In genomic region chr4:183192566-183192965, GRCh38 we compare ENCODE assay signal across 27 cellular contexts.
"Had no signal": no experiment of that assay in that cellular context is flagged by ENCODE, and none has a peak within 500 bp of the region (broad histone marks: within the 10 kb centered on the region; RNA-seq: fewer than 3 reads in every experiment).

No MANE protein-coding gene starts in this region.

- H3K9me3 ChIP-seq: adrenal gland, body of pancreas, esophagus squamous epithelium, gastroesophageal sphincter had no signal

- H3K4me3 Mint-ChIP-seq: activated CD4-positive, alpha-beta memory T cell treated with anti-CD3 and anti-CD28 coated beads, Interleukin-2, amount 10 ng/mL, durations not matched to agents 7 days and 5 days; activated CD4-positive, alpha-beta T cell treated with anti-CD3 and anti-CD28 coated beads, Interleukin-2, amount 10 ng/mL, durations not matched to agents 7 days and 5 days; activated naive CD4-positive, alpha-beta T cell treated with anti-CD3 and anti-CD28 coated beads, Interleukin-2, amount 50 U/mL, for 24 hours; activated naive CD8-positive, alpha-beta T cell treated with anti-CD3 and anti-CD28 coated beads for 36 hours; activated naive CD8-positive, alpha-beta T cell treated with anti-CD3 and anti-CD28 coated beads, Interleukin-2, amount 50 U/mL, for 24 hours; activated T-cell treated with anti-CD3 and anti-CD28 coated beads, Interleukin-2, amount 50 U/mL, for 4 hours; activated T-helper 17 cell treated with anti-CD3 and anti-CD28 coated beads, Interleukin-2, amount 50 U/mL, for 72 hours; effector memory CD8-positive, alpha-beta T cell had no signal

- H3K36me3 ChIP-seq: adrenal gland, esophagus squamous epithelium had no signal

- H3K27me3 Mint-ChIP-seq: activated naive CD4-positive, alpha-beta T cell treated with anti-CD3 and anti-CD28 coated beads, Interleukin-2, amount 50 U/mL, for 24 hours had no signal

- H3K27me3 ChIP-seq: adrenal gland, body of pancreas, esophagus squamous epithelium, gastroesophageal sphincter had no signal

- ATAC-seq: activated naive CD8-positive, alpha-beta T cell treated with anti-CD3 and anti-CD28 coated beads, Interleukin-2, amount 50 U/mL, for 24 hours; activated T-cell treated with anti-CD3 and anti-CD28 coated beads, Interleukin-2, amount 50 U/mL, for 4 hours; activated T-helper 17 cell treated with anti-CD3 and anti-CD28 coated beads, Interleukin-2, amount 50 U/mL, for 72 hours; body of pancreas; effector memory CD8-positive, alpha-beta T cell; gastroesophageal sphincter had no signal

- H3K4me3 ChIP-seq: adrenal gland, body of pancreas, coronary artery, esophagus squamous epithelium, gastroesophageal sphincter had no signal

- H3K4me1 Mint-ChIP-seq: activated CD4-positive, alpha-beta memory T cell treated with anti-CD3 and anti-CD28 coated beads, Interleukin-2, amount 10 ng/mL, durations not matched to agents 7 days and 5 days; activated CD4-positive, alpha-beta T cell treated with anti-CD3 and anti-CD28 coated beads, Interleukin-2, amount 10 ng/mL, durations not matched to agents 7 days and 5 days; activated naive CD4-positive, alpha-beta T cell treated with anti-CD3 and anti-CD28 coated beads, Interleukin-2, amount 50 U/mL, for 24 hours; activated naive CD8-positive, alpha-beta T cell treated with anti-CD3 and anti-CD28 coated beads, Interleukin-2, amount 50 U/mL, for 24 hours; activated T-helper 17 cell treated with anti-CD3 and anti-CD28 coated beads, Interleukin-2, amount 50 U/mL, for 72 hours had no signal

- H3K4me1 ChIP-seq: adrenal gland, esophagus squamous epithelium had no signal

- DNase-seq: activated CD4-positive, alpha-beta memory T cell treated with anti-CD3 and anti-CD28 coated beads, Interleukin-2, amount 10 ng/mL, durations not matched to agents 7 days and 5 days; activated CD4-positive, alpha-beta T cell treated with anti-CD3 and anti-CD28 coated beads for 1 hour; activated CD4-positive, alpha-beta T cell treated with anti-CD3 and anti-CD28 coated beads for 4 hours; activated CD4-positive, alpha-beta T cell treated with anti-CD3 and anti-CD28 coated beads, Interleukin-2, amount 10 ng/mL, durations not matched to agents 7 days and 5 days; activated CD4-positive, alpha-beta T cell treated with anti-CD3 and anti-CD28 coated beads, Interleukin-2, amount 50 U/mL, for 4 hours; activated effector memory CD4-positive, alpha-beta T cell treated with Interleukin-2 at 50 U/mL for 16 hours; activated gamma-delta T cell treated with Interleukin-2 at 50 U/mL for 16 hours; activated naive CD4-positive, alpha-beta T cell treated with Interleukin-2 at 50 U/mL for 16 hours; activated naive CD8-positive, alpha-beta T cell treated with anti-CD3 and anti-CD28 coated beads for 36 hours; activated naive CD8-positive, alpha-beta T cell treated with anti-CD3 and anti-CD28 coated beads, Interleukin-2, amount 50 U/mL, for 24 hours; activated T-cell treated with anti-CD3 and anti-CD28 coated beads, Interleukin-2, amount 50 U/mL, for 4 hours; adrenal gland; amygdala; aorta; body of pancreas; cerebellar nuclear complex; dermis blood vessel endothelial cell; effector CD4-positive, alpha-beta T cell; effector memory CD8-positive, alpha-beta T cell; esophagus squamous epithelium; foreskin melanocyte; T-helper 2 cell had no signal

- H3K9me3 Mint-ChIP-seq: activated CD4-positive, alpha-beta memory T cell treated with anti-CD3 and anti-CD28 coated beads, Interleukin-2, amount 10 ng/mL, durations not matched to agents 7 days and 5 days; activated CD4-positive, alpha-beta T cell treated with anti-CD3 and anti-CD28 coated beads, Interleukin-2, amount 10 ng/mL, durations not matched to agents 7 days and 5 days; activated naive CD4-positive, alpha-beta T cell treated with anti-CD3 and anti-CD28 coated beads, Interleukin-2, amount 50 U/mL, for 24 hours; activated naive CD8-positive, alpha-beta T cell treated with anti-CD3 and anti-CD28 coated beads for 36 hours; activated naive CD8-positive, alpha-beta T cell treated with anti-CD3 and anti-CD28 coated beads, Interleukin-2, amount 50 U/mL, for 24 hours; activated T-cell treated with anti-CD3 and anti-CD28 coated beads, Interleukin-2, amount 50 U/mL, for 4 hours; activated T-helper 17 cell treated with anti-CD3 and anti-CD28 coated beads, Interleukin-2, amount 50 U/mL, for 72 hours; effector memory CD8-positive, alpha-beta T cell had no signal

- H3K27ac ChIP-seq: adrenal gland, body of pancreas, coronary artery, epithelial cell of prostate, esophagus squamous epithelium, gastroesophageal sphincter had no signal

- H3K27ac Mint-ChIP-seq: activated CD4-positive, alpha-beta memory T cell treated with anti-CD3 and anti-CD28 coated beads, Interleukin-2, amount 10 ng/mL, durations not matched to agents 7 days and 5 days; activated CD4-positive, alpha-beta T cell treated with anti-CD3 and anti-CD28 coated beads, Interleukin-2, amount 10 ng/mL, durations not matched to agents 7 days and 5 days; activated naive CD4-positive, alpha-beta T cell treated with anti-CD3 and anti-CD28 coated beads, Interleukin-2, amount 50 U/mL, for 24 hours; activated naive CD8-positive, alpha-beta T cell treated with anti-CD3 and anti-CD28 coated beads for 36 hours; activated naive CD8-positive, alpha-beta T cell treated with anti-CD3 and anti-CD28 coated beads, Interleukin-2, amount 50 U/mL, for 24 hours; activated T-helper 17 cell treated with anti-CD3 and anti-CD28 coated beads, Interleukin-2, amount 50 U/mL, for 72 hours; effector memory CD8-positive, alpha-beta T cell had no signal

- H3K36me3 Mint-ChIP-seq: activated naive CD8-positive, alpha-beta T cell treated with anti-CD3 and anti-CD28 coated beads for 36 hours had no signal
